18 cellular contexts compared by ENCODE assay signal in the genomic region with DNA sequence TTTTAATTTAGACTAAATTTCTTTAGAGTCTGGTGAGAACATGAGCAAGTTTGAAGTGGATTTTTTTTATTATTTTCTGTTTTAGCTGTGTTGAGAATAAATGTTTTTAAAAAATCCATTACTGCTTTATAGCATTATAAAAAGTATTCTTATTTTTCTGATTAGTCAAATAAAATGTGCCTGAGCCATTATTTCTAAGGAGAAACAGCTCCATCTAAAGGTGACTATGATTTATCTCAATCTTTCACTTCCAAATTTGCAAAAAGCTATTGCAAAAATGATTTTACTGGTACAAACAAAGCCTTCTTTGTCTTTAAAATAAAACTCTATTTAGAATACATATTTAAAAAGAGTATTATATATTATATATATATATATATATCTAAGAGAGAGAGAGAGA.
A peak's percentile ranks its signal among the peaks of the same experiment; 100 is the strongest.
DNase-seq lines count a peak whose midpoint lies in the region; FAIRE-seq and TF ChIP-seq lines count a peak whose summit lies in the region.
"Had no signal": no experiment of that assay in that cellular context is flagged by ENCODE, and none has a peak within 500 bp of the region (broad histone marks: within the 10 kb centered on the region; RNA-seq: fewer than 3 reads in every experiment).

No MANE protein-coding gene starts in this region.

- no peaks in the 10 kb centered on the region; the same call in 1 of the 2 replicates for H3K9me3 ChIP-seq in OCI-LY3 (ENCODE audit: insufficient read depth, low read length)
- H3K9me3 ChIP-seq in Karpas-422 (ENCODE audit: low read length), result peaks cover 33% of the 10 kb centered on the region
- no peaks in the 10 kb centered on the region for H3K9me3 ChIP-seq in effector memory CD4-positive, alpha-beta T cell (ENCODE audit: control insufficient read depth, low read length)

- no peaks in the 10 kb centered on the region for H3K4me1 Mint-ChIP-seq in progenitor cell of endocrine pancreas (ENCODE audit: low read depth)
- H3K4me1 Mint-ChIP-seq: T-helper 17 cell had no signal

- H3K36me3 ChIP-seq in OCI-LY3 (replicated peaks; ENCODE audit: low read depth, low read length) (no peaks in the 10 kb centered on the region), Karpas-422 (ENCODE audit: insufficient read depth, low read length) (no peaks in the 10 kb centered on the region)
- no peaks in the 10 kb centered on the region for H3K36me3 ChIP-seq in effector memory CD4-positive, alpha-beta T cell (ENCODE audit: control insufficient read depth, insufficient read depth, low read length)
- H3K36me3 ChIP-seq: BLaER1 had no signal

- no peak overlapping the region for H3K4me2 ChIP-seq in OCI-LY3 (ENCODE audit: low read length)
- no peak overlapping the region for H3K4me2 ChIP-seq in Karpas-422 (ENCODE audit: low read depth, low read length, poor library complexity, severe bottlenecking)
- H3K4me2 ChIP-seq: BLaER1 had no signal

- H3K36me3 Mint-ChIP-seq in progenitor cell of endocrine pancreas (ENCODE audit: insufficient read depth), result peaks cover 13% of the 10 kb centered on the region

- no peaks in the 10 kb centered on the region for H3K9me2 ChIP-seq in Karpas-422 (replicated peaks; ENCODE audit: insufficient read depth, low read length)

- H3K79me2 ChIP-seq in OCI-LY3 (ENCODE audit: low read length), result no peaks in the 10 kb centered on the region
- no peaks in the 10 kb centered on the region for H3K79me2 ChIP-seq in Karpas-422 (ENCODE audit: low read length)

- TF ChIP-seq CTCF in OCI-LY3 (IDR thresholded peaks at IDR 0.05; ENCODE audit: low read depth, low read length) (peak; percentile 29), progenitor cell of endocrine pancreas (IDR thresholded peaks at IDR 0.05; ENCODE audit: unreplicated experiment) (peak; percentile 32)

- H2AFZ ChIP-seq in OCI-LY3 (ENCODE audit: low read depth, low read length) (no peak overlapping the region), Karpas-422 (ENCODE audit: low read length) (no peak overlapping the region)

- H3K27me3 ChIP-seq in OCI-LY3 (ENCODE audit: low read depth, low read length) (no peaks in the 10 kb centered on the region), Karpas-422 (ENCODE audit: low read length) (no peaks in the 10 kb centered on the region)
- H3K27me3 ChIP-seq in effector memory CD4-positive, alpha-beta T cell (replicated peaks; ENCODE audit: control insufficient read depth, insufficient read depth, low read length, poor library complexity, severe bottlenecking), result no peaks in the 10 kb centered on the region

- peak; percentile 69 for FAIRE-seq in colon (lab: Jason Lieb, UNC)
- FAIRE-seq: GM18507 had no signal

- DNase-seq in DMS53 (lab: John Stamatoyannopoulos, UW), result peak; percentile 11
- DNase-seq in DMS53 treated with DMSO at 0.1 percent for 48 hours (lab: John Stamatoyannopoulos, UW; ENCODE audit: unreplicated experiment), result no peak
- no peak for DNase-seq in progenitor cell of endocrine pancreas (ENCODE audit: low spot score, unreplicated experiment)
- DNase-seq in Karpas-422, result no peak
- no peak for DNase-seq in effector memory CD4-positive, alpha-beta T cell
- no peak for DNase-seq in activated CD4-positive, alpha-beta T cell treated with anti-CD3 and anti-CD28 coated beads for 48 hours
- DNase-seq: 8988T, KBM-7, NCI-H1105, NCI-H2029, NCI-H345, NCI-H748 treated with DMSO at 0.1 percent for 48 hours, Right ventricle myocardium superior, T-helper 17 cell had no signal

- H3K4me3 Mint-ChIP-seq in progenitor cell of endocrine pancreas (ENCODE audit: low read depth), result no peak overlapping the region
- H3K4me3 Mint-ChIP-seq: T-helper 17 cell had no signal

- no peak overlapping the region for H3K27ac Mint-ChIP-seq in progenitor cell of endocrine pancreas
- H3K27ac Mint-ChIP-seq: T-helper 17 cell had no signal

- H4K20me1 ChIP-seq in OCI-LY3 (ENCODE audit: insufficient read depth, low read length) (no peaks in the 10 kb centered on the region), Karpas-422 (ENCODE audit: insufficient read depth, low read depth, low read length) (no peaks in the 10 kb centered on the region)
- H4K20me1 ChIP-seq: BLaER1 had no signal

- H3K27ac ChIP-seq in OCI-LY3 (ENCODE audit: low read length) (no peak overlapping the region), Karpas-422 (ENCODE audit: low read length) (no peak overlapping the region)
- no peak overlapping the region for H3K27ac ChIP-seq in effector memory CD4-positive, alpha-beta T cell (ENCODE audit: insufficient read depth, low read length, poor library complexity, severe bottlenecking)
- H3K27ac ChIP-seq: BLaER1 had no signal

- H3K4me3 ChIP-seq in OCI-LY3 (ENCODE audit: low read length), result no peak overlapping the region
- no peak overlapping the region for H3K4me3 ChIP-seq in Karpas-422 (ENCODE audit: low read length)
- H3K4me3 ChIP-seq in effector memory CD4-positive, alpha-beta T cell (ENCODE audit: insufficient read depth, low read depth, low read length, poor library complexity, severe bottlenecking), result no peak overlapping the region
- H3K4me3 ChIP-seq: BLaER1 had no signal

- no peaks in the 10 kb centered on the region for H3K27me3 Mint-ChIP-seq in progenitor cell of endocrine pancreas
- H3K27me3 Mint-ChIP-seq: T-helper 17 cell had no signal

- peaks cover 45% of the 10 kb centered on the region for H3K9me3 Mint-ChIP-seq in progenitor cell of endocrine pancreas (ENCODE audit: low read depth)

- H3K9ac ChIP-seq in OCI-LY3 (ENCODE audit: low read length), result no peak overlapping the region
- H3K9ac ChIP-seq in Karpas-422 (ENCODE audit: low read length), result no peak overlapping the region
- H3K9ac ChIP-seq: BLaER1 had no signal

- H3K4me1 ChIP-seq in OCI-LY3 (ENCODE audit: low read length) (no peaks in the 10 kb centered on the region), Karpas-422 (ENCODE audit: low read length) (no peaks in the 10 kb centered on the region)
- no peaks in the 10 kb centered on the region for H3K4me1 ChIP-seq in effector memory CD4-positive, alpha-beta T cell (ENCODE audit: control insufficient read depth, insufficient read depth, low read length, poor library complexity, severe bottlenecking)
- H3K4me1 ChIP-seq: BLaER1 had no signal
